In the genomic region with DNA sequence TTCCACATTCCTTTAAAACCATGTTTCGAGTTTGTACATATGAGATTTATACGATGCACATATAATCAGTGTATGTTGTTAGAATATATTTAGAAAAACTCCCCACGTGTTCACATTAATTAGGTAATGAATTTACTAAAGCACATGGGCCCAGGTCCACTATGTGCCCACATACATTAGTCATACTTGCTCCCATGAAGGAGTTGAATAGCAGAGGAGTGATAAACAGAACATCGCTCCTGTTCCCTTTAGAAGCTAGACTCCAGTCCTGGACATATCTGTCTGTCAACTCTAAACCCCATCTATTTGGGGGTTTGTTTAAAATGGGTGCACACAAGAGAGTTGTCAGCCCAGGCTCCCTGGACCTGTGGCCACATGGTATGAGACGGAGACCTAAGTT, we compare ENCODE assay signal across 25 cellular contexts.
"Had no signal": no experiment of that assay in that cellular context is flagged by ENCODE, and none has a peak within 500 bp of the region (broad histone marks: within the 10 kb centered on the region; RNA-seq: fewer than 3 reads in every experiment).

No MANE protein-coding gene starts in this region.

- H3K36me3 ChIP-seq: adrenal gland, esophagus squamous epithelium, sigmoid colon, vagina had no signal

- H3K9me3 ChIP-seq: adrenal gland, esophagus squamous epithelium, mucosa of descending colon, sigmoid colon, testis, vagina had no signal

- H3K27ac ChIP-seq: adrenal gland, esophagus squamous epithelium, heart left ventricle, sigmoid colon, testis, vagina had no signal

- H3K4me3 ChIP-seq: adrenal gland, esophagus squamous epithelium, heart left ventricle, mucosa of descending colon, sigmoid colon, testis, vagina had no signal

- ATAC-seq: activated CD4-positive, alpha-beta T cell treated with anti-CD3 and anti-CD28 coated beads for 36 hours; activated T-helper 17 cell treated with anti-CD3 and anti-CD28 coated beads, Interleukin-2, amount 50 U/mL, for 72 hours; heart left ventricle; left colon; mucosa of descending colon had no signal

- DNase-seq: activated B cell treated with CpG ODN at 0.5 μM for 24 hours; activated CD4-positive, alpha-beta T cell treated with anti-CD3 and anti-CD28 coated beads for 36 hours; activated CD4-positive, alpha-beta T cell treated with anti-CD3 and anti-CD28 coated beads, Interleukin-2, amount 50 U/mL, for 4 hours; activated CD8-positive, alpha-beta memory T cell treated with anti-CD3 and anti-CD28 coated beads for 24 hours; activated CD8-positive, alpha-beta memory T cell treated with anti-CD3 and anti-CD28 coated beads, Interleukin-2, amount 50 U/mL, for 4 hours; activated T-cell treated with anti-CD3 and anti-CD28 coated beads, Interleukin-2, amount 50 U/mL, for 24 hours; adrenal gland; effector CD4-positive, alpha-beta T cell; esophagus squamous epithelium; heart left ventricle; islet precursor cell; left colon; mesenchymal stem cell; mucosa of descending colon; naive B cell; nucleus accumbens; posterior cingulate gyrus; sigmoid colon; stimulated activated CD4-positive, alpha-beta T cell treated with anti-CD3 and anti-CD28 coated beads, Interleukin-2, amount 100 ng/mL, for 48 hours; stimulated activated naive CD4-positive, alpha-beta T cell; T1000; testis; trophoblast cell had no signal

- H3K27me3 ChIP-seq: adrenal gland, esophagus squamous epithelium, heart left ventricle, sigmoid colon, testis, vagina had no signal
